In genomic region chr16:675884-676564, GRCh38 we compare ENCODE assay signal across 10 cellular contexts. TPM values are rescaled to one million over a fixed set of nuclear protein-coding genes. Genes with fewer than 3 reads are reported as not detected.
DNase-seq lines count a peak whose midpoint lies in the region; ATAC-seq and TF ChIP-seq lines count a peak whose summit lies in the region.
"Had no signal": no experiment of that assay in that cellular context is flagged by ENCODE, and none has a peak within 500 bp of the region (broad histone marks: within the 10 kb centered on the region; RNA-seq: fewer than 3 reads in every experiment).

No MANE protein-coding gene starts in this region.

- H3K27ac ChIP-seq in ascending aorta (no peak overlapping the region), rectal smooth muscle tissue (ENCODE audit: low read depth, low read length) (no peak overlapping the region), adrenal gland (peak overlapping the region in 1 of 5 donors; percentile 77)

- POLR2A ChIA-PET in HEK293T (lab: Yijun Ruan, JAX): interaction anchor here (2.2 kb wide), 1 partner anchor 17 kb away, joined by 6 read pairs; no protein-coding TSS in a partner anchor

- TF ChIP-seq CTCF in ascending aorta (IDR thresholded peaks at IDR 0.05) (no peak), foreskin fibroblast (IDR thresholded peaks at IDR 0.05; ENCODE audit: low read depth, low read length) (no peak), adrenal gland (IDR thresholded peaks at IDR 0.05) (no peak)

- H3K4me3 ChIP-seq in ascending aorta (peak overlapping the region; percentile 48 to 56), foreskin fibroblast (ENCODE audit: low read depth in 1 of 2, low read length in 2 of 2) (peak overlapping the region; percentile 28 to 53), rectal smooth muscle tissue (ENCODE audit: low read length) (peak overlapping the region; percentile 48), adrenal gland (peak overlapping the region in 1 of 4 donors; percentile 51)

- H3K36me3 ChIP-seq in ascending aorta: peaks cover 28% of the 10 kb centered on the region in 2 donors
- peaks cover 9% of the 10 kb centered on the region for H3K36me3 ChIP-seq in rectal smooth muscle tissue (ENCODE audit: control insufficient read depth, insufficient read depth, low read length)
- H3K36me3 ChIP-seq in adrenal gland (replicated peaks in 1 of 2): peaks cover 0 to 27% of the 10 kb centered on the region in 2 donors

- DNase-seq in GM03348 (ENCODE audit: low spot score) (peak; percentile 18), ascending aorta (ENCODE audit: low spot score in 2 of 2) (no peak), foreskin fibroblast (no peak), adrenal gland (no peak), HEK293T (ENCODE audit: extremely low spot score) (no peak)
- DNase-seq in stimulated activated CD4-positive, alpha-beta T cell treated with anti-CD3 and anti-CD28 coated beads, Interleukin-4, amount 100 ng/mL, for 24 hours: no peak
- DNase-seq: activated T-cell treated with anti-CD3 and anti-CD28 coated beads, Interleukin-2, amount 50 U/mL, for 1 hour; NCI-H226 had no signal

- 19 to 48% (median 32%) methylated on average over 3 to 25 of the region's 25 CpGs for WGBS in adrenal gland, 4 donors

- no peaks in the 10 kb centered on the region for H3K27me3 ChIP-seq in ascending aorta
- no peaks in the 10 kb centered on the region for H3K27me3 ChIP-seq in rectal smooth muscle tissue (ENCODE audit: control insufficient read depth, insufficient read depth, low read length)
- H3K27me3 ChIP-seq in adrenal gland: no peaks in the 10 kb centered on the region

- CTCF ChIA-PET in HEK293T (lab: Yijun Ruan, JAX): interaction anchor here (1.2 kb wide), 1 partner anchor 28 kb away, joined by 4 read pairs; the partner anchor contains the start of gene WDR90

- H3K9me3 ChIP-seq in ascending aorta (no peaks in the 10 kb centered on the region), adrenal gland (replicated peaks in 1 of 3) (no peaks in the 10 kb centered on the region)

- H3K9ac ChIP-seq in rectal smooth muscle tissue (ENCODE audit: low read length): no peak overlapping the region

- intact Hi-C loops in ascending aorta (cut with DNase I) (no loop called here), adrenal gland (cut with DNase I) (no loop called here)

- peaks cover 6 to 11% of the 10 kb centered on the region in 2 donors for H3K4me1 ChIP-seq in ascending aorta
- H3K4me1 ChIP-seq in rectal smooth muscle tissue (ENCODE audit: control insufficient read depth, insufficient read depth, low read length): peaks cover 8% of the 10 kb centered on the region
- H3K4me1 ChIP-seq in adrenal gland (replicated peaks in 1 of 2): peaks cover 17 to 19% of the 10 kb centered on the region in 2 donors

- no peak for ATAC-seq in HG02623 (IDR thresholded peaks at IDR 0.05; ENCODE audit: unreplicated experiment)

- TF ChIP-seq POLR2A in adrenal gland (IDR thresholded peaks at IDR 0.05): no peak

TF ChIP-seq in HEK293T, 16 proteins besides CTCF, POLR2A, EP300 and RAD21:
- TF ChIP-seq ZNF384 (IDR thresholded peaks at IDR 0.05): no peak
- TF ChIP-seq PKNOX1 (IDR thresholded peaks at IDR 0.05): no peak
- TF ChIP-seq NFRKB (IDR thresholded peaks at IDR 0.05): no peak
- TF ChIP-seq BHLHE40 (IDR thresholded peaks at IDR 0.05; ENCODE audit: borderline replicate concordance): no peak
- no peak for TF ChIP-seq SP1 (IDR thresholded peaks at IDR 0.05)
- no peak for TF ChIP-seq FOXM1 (IDR thresholded peaks at IDR 0.05; ENCODE audit: borderline replicate concordance)
- no peak for TF ChIP-seq SUZ12 (IDR thresholded peaks at IDR 0.05)
- TF ChIP-seq HDGF (IDR thresholded peaks at IDR 0.05; ENCODE audit: borderline replicate concordance): no peak
- no peak for TF ChIP-seq LEF1 (IDR thresholded peaks at IDR 0.05; ENCODE audit: borderline replicate concordance)
- no peak for TF ChIP-seq FOXA1 (IDR thresholded peaks at IDR 0.05)

RNA-seq across cellular contexts. Expression of gene RHBDL1, which starts 0.6 kb away (rescaled TPM):
- total RNA-seq in ascending aorta (1.1 TPM), adrenal gland (10 to 100 TPM in 1 of 8 donors, 1 to 10 TPM in 7; 1.4 to 11.5 (median 3.8) TPM)
- 10 to 100 TPM in 2 of 3 donors, under 1 TPM in 1; 0.13 to 21.1 (median 12.2) TPM for polyA plus RNA-seq in adrenal gland

RNA-seq across cellular contexts. Expression of gene STUB1, which starts 4.2 kb away (rescaled TPM):
- total RNA-seq in ascending aorta (258 TPM), adrenal gland (100 to 1,000 TPM; 160 to 339 (median 213) TPM)
- 100 to 1,000 TPM; 121 to 199 (median 177) TPM for polyA plus RNA-seq in adrenal gland

RNA-seq across cellular contexts. Expression of gene RHOT2, which starts 8.1 kb away (rescaled TPM):
- total RNA-seq in ascending aorta (41.8 TPM), adrenal gland (100 to 1,000 TPM in 2 of 8 donors, 10 to 100 TPM in 6; 34.7 to 177 (median 89.2) TPM)
- polyA plus RNA-seq in adrenal gland: 100 to 1,000 TPM in 2 of 3 donors, 10 to 100 TPM in 1; 37.9 to 462 (median 302) TPM

RNA-seq across cellular contexts. Expression of gene JMJD8, which starts 8.1 kb away (rescaled TPM):
- total RNA-seq in ascending aorta: 158 TPM
- total RNA-seq in adrenal gland: 100 to 1,000 TPM in 3 of 8 donors, 10 to 100 TPM in 5; 80.1 to 137 (median 98.8) TPM
- 10 to 100 TPM; 50.8 to 97.7 (median 72.6) TPM for polyA plus RNA-seq in adrenal gland

RNA-seq across cellular contexts. Expression of gene WDR24, which starts 14.2 kb away (rescaled TPM):
- total RNA-seq in ascending aorta: 11.4 TPM
- 10 to 100 TPM; 12.8 to 24.5 (median 18.0) TPM for total RNA-seq in adrenal gland
- polyA plus RNA-seq in adrenal gland: 10 to 100 TPM in 2 of 3 donors, 1 to 10 TPM in 1; 2.2 to 15.0 (median 10.9) TPM
